Comparison of ENCODE assay signal across 12 cellular contexts in genomic region chr5:123881791-123882244, GRCh38.
A peak's percentile ranks its signal among the peaks of the same experiment; 100 is the strongest.
DNase-seq lines count a peak whose midpoint lies in the region; ATAC-seq and TF ChIP-seq lines count a peak whose summit lies in the region.
"Had no signal": no experiment of that assay in that cellular context is flagged by ENCODE, and none has a peak within 500 bp of the region (broad histone marks: within the 10 kb centered on the region; RNA-seq: fewer than 3 reads in every experiment).

No MANE protein-coding gene starts in this region.

- no peak overlapping the region for H4K91ac ChIP-seq in H9 (ENCODE audit: insufficient read length, low read depth, low read length)

- no peaks in the 10 kb centered on the region for H3K27me3 Mint-ChIP-seq in H9 (ENCODE audit: low read depth)
- H3K27me3 Mint-ChIP-seq: B cell had no signal

- in situ Hi-C loops in ACHN (cut with HindIII; ENCODE audit: low pct_ligation_motif_present, low pct_unique_long_range_greater_than_20kb, low sequenced_read_pairs) = no loop called here

- no peak overlapping the region for H3K18ac ChIP-seq in H9 (ENCODE audit: insufficient read length, low read depth, low read length)

- no peak overlapping the region for H2BK120ac ChIP-seq in H9 (ENCODE audit: low read depth, low read length, poor library complexity, severe bottlenecking)

- no peak overlapping the region for H3K4me2 ChIP-seq in H9 (ENCODE audit: insufficient read depth, insufficient read length, low read length)

- no peak overlapping the region for H2AK5ac ChIP-seq in H9 (ENCODE audit: insufficient read length, low read length)

- peaks cover 28 to 31% of the 10 kb centered on the region in 2 experiments for H3K4me1 Mint-ChIP-seq in H9
- H3K4me1 Mint-ChIP-seq: B cell had no signal

- TF ChIP-seq CTCF in H9 (conservative IDR thresholded peaks at IDR 0.05) = no peak

- no peak overlapping the region for H3K4ac ChIP-seq in H9 (ENCODE audit: low read depth, low read length)

- H3K79me2 ChIP-seq in H9 (ENCODE audit: insufficient read depth, low read length) = no peaks in the 10 kb centered on the region

- no peak overlapping the region for H3T11ph ChIP-seq in H9 (ENCODE audit: low read length)

- no peak overlapping the region for H4K5ac ChIP-seq in H9 (ENCODE audit: insufficient read length, low read depth, low read length)

- H2BK12ac ChIP-seq in H9 (ENCODE audit: insufficient read length, low read depth, low read length) = no peak overlapping the region

- peak; percentile 9 for DNase-seq in ACHN
- DNase-seq in H9 = no peak
- DNase-seq in astrocyte of the hippocampus (ENCODE audit: low read depth, low spot score) = peak; percentile 72
- peak; percentile 43 for DNase-seq in kidney glomerular epithelial cell (lab: John Stamatoyannopoulos, UW)
- DNase-seq in stimulated activated naive CD4-positive, alpha-beta T cell (lab: John Stamatoyannopoulos, UW) = no peak
- DNase-seq in NCI-H1694 (lab: John Stamatoyannopoulos, UW) = no peak
- DNase-seq in anterior cingulate cortex (lab: John Stamatoyannopoulos, UW) = no peak
- DNase-seq: caudate nucleus, NCI-H1436, spleen had no signal

- H3K56ac ChIP-seq in H9 (ENCODE audit: insufficient read length, low read depth, low read length) = no peak overlapping the region

- no peaks in the 10 kb centered on the region for H3K9me3 ChIP-seq in H9 (ENCODE audit: control insufficient read depth, low read depth, low read length)

- no peak overlapping the region for H2BK5ac ChIP-seq in H9 (ENCODE audit: insufficient read length, low read length)

- no peaks in the 10 kb centered on the region for H3K23me2 ChIP-seq in H9 (ENCODE audit: insufficient read length, low read depth, low read length, poor library complexity, severe bottlenecking)

- peaks cover 4% of the 10 kb centered on the region; the same call in 1 of the 2 replicates for H3K4me1 ChIP-seq in H9 (ENCODE audit: insufficient read depth, low read length)

- peaks cover 0 to 4% (median 4%) of the 10 kb centered on the region in 3 experiments; a peak in 2 of 7 replicates for H3K36me3 Mint-ChIP-seq in H9 (ENCODE audit: insufficient read depth in 1 of 3, low read depth in 3 of 3)

- H2AFZ ChIP-seq in H9 (ENCODE audit: low read length) = no peak overlapping the region

- no peaks in the 10 kb centered on the region for H3K9me3 Mint-ChIP-seq in H9

- no peaks in the 10 kb centered on the region for H3K79me1 ChIP-seq in H9 (ENCODE audit: insufficient read depth, low read depth, low read length, poor library complexity, severe bottlenecking)

- no peak overlapping the region for H2BK15ac ChIP-seq in H9 (ENCODE audit: low read depth, low read length)

- no peaks in the 10 kb centered on the region for H4K20me1 ChIP-seq in H9 (ENCODE audit: control insufficient read depth, insufficient read depth, insufficient read length)

- H3K14ac ChIP-seq in H9 (ENCODE audit: insufficient read depth, low read length) = no peak overlapping the region

- WGBS in H9 (ENCODE audit: extremely low coverage, insufficient read length, low lambda C conversion rate) = no CpG with 5 or more reads among the region's 5 CpGs

- H2BK20ac ChIP-seq in H9 (ENCODE audit: low read depth, low read length, poor library complexity, severe bottlenecking) = no peak overlapping the region

- no peak overlapping the region for H4K8ac ChIP-seq in H9 (replicated peaks; ENCODE audit: insufficient read length, low read depth, low read length)

- no peak overlapping the region for H3K4me3 Mint-ChIP-seq in H9
- H3K4me3 Mint-ChIP-seq: B cell had no signal

- H3K27ac ChIP-seq in H9 (ENCODE audit: insufficient read length, low read depth, low read length) = no peak overlapping the region
- H3K27ac ChIP-seq: spleen had no signal

- ATAC-seq in HG03108 (IDR thresholded peaks at IDR 0.05; ENCODE audit: unreplicated experiment) = no peak

- H3K27me3 ChIP-seq in H9 (ENCODE audit: insufficient read depth, low read length) = no peaks in the 10 kb centered on the region
- H3K27me3 ChIP-seq: spleen had no signal

- H3K9ac ChIP-seq in H9 (ENCODE audit: extremely low read depth, insufficient read length, low read length) = no peak overlapping the region

- no peak overlapping the region for H3K23ac ChIP-seq in H9 (ENCODE audit: insufficient read length, low read depth, low read length)

- H3K27ac Mint-ChIP-seq in H9 = peak overlapping the region in 2 of 3 experiments; percentile 46 to 62; a peak in 2 of 7 replicates
- H3K27ac Mint-ChIP-seq: B cell had no signal

Comparison
In these comparisons a context has a peak if more than half of its experiments do, and no peak if none do; other contexts are left out.
1. DNase-seq: peak in ACHN (single experiment), astrocyte of the hippocampus (single experiment) and kidney glomerular epithelial cell (single experiment); none in H9 (single experiment), stimulated activated naive CD4-positive, alpha-beta T cell (0 of 6), NCI-H1694 (single experiment) and anterior cingulate cortex (0 of 58).